ENCODE assay signal across 8 cellular contexts in genomic region chr5:149452007-149452664, GRCh38.
DNase-seq lines count a peak whose midpoint lies in the region; ATAC-seq and TF ChIP-seq lines count a peak whose summit lies in the region.

No MANE protein-coding gene starts in this region.

- WGBS in HUES64: 66% methylated on average over 11 of the region's 11 CpGs

- H3K9me3 Mint-ChIP-seq in brain: no peaks in the 10 kb centered on the region
- H3K9me3 Mint-ChIP-seq in stimulated activated memory B cell treated with anti-CD40 and anti-IgM and Interleukin-4, amounts not matched to agents 10 μg/mL and 1 μg/mL and 100 μg/mL, for 72 hours: no peaks in the 10 kb centered on the region
- H3K9me3 Mint-ChIP-seq in CD4-positive, alpha-beta memory T cell: no peaks in the 10 kb centered on the region

- H3K36me3 Mint-ChIP-seq in brain: no peaks in the 10 kb centered on the region
- H3K36me3 Mint-ChIP-seq in stimulated activated memory B cell treated with anti-CD40 and anti-IgM and Interleukin-4, amounts not matched to agents 10 μg/mL and 1 μg/mL and 100 μg/mL, for 72 hours: no peaks in the 10 kb centered on the region
- H3K36me3 Mint-ChIP-seq in CD4-positive, alpha-beta memory T cell: no peaks in the 10 kb centered on the region

- no peak for TF ChIP-seq CTCF in brain (conservative IDR thresholded peaks at IDR 0.05)

- H3K27ac ChIP-seq in HUES64 (ENCODE audit: low read depth, low read length) (peak overlapping the region; percentile 25), layer of hippocampus (ENCODE audit: low read depth, low read length) (peak overlapping the region; percentile 63), subcutaneous abdominal adipose tissue (ENCODE audit: low read depth, low read length) (peak overlapping the region; percentile 86)
- H3K27ac ChIP-seq in CD4-positive, alpha-beta memory T cell (ENCODE audit: low read depth, low read length): no peak overlapping the region

- no peak for DNase-seq in SHP77 treated with DMSO at 0.1 percent for 48 hours (lab: John Stamatoyannopoulos, UW)
- no peak for DNase-seq in CD4-positive, alpha-beta memory T cell

- no peaks in the 10 kb centered on the region for H3K9me3 ChIP-seq in HUES64 (ENCODE audit: insufficient read depth, low read depth, low read length)
- H3K9me3 ChIP-seq in subcutaneous abdominal adipose tissue (ENCODE audit: control insufficient read depth in 5 of 5, low read length in 5 of 5): no peaks in the 10 kb centered on the region
- no peaks in the 10 kb centered on the region for H3K9me3 ChIP-seq in CD4-positive, alpha-beta memory T cell (ENCODE audit: control insufficient read depth in 1 of 2, low read length in 2 of 2)

- H3K27me3 ChIP-seq in HUES64 (ENCODE audit: insufficient read depth, low read length): no peaks in the 10 kb centered on the region
- no peaks in the 10 kb centered on the region for H3K27me3 ChIP-seq in layer of hippocampus (ENCODE audit: control insufficient read depth, insufficient read depth, low read length)
- no peaks in the 10 kb centered on the region for H3K27me3 ChIP-seq in subcutaneous abdominal adipose tissue (ENCODE audit: control insufficient read depth in 5 of 5, insufficient read depth in 4 of 5, low read length in 5 of 5)
- H3K27me3 ChIP-seq in CD4-positive, alpha-beta memory T cell (ENCODE audit: insufficient read depth, low read length): no peaks in the 10 kb centered on the region

- no peak for ATAC-seq in stimulated activated memory B cell treated with anti-CD40 and anti-IgM and Interleukin-4, amounts not matched to agents 10 μg/mL and 1 μg/mL and 100 μg/mL, for 72 hours
- no peak for ATAC-seq in GM19351 (IDR thresholded peaks at IDR 0.05; ENCODE audit: unreplicated experiment)

- H3K4me3 Mint-ChIP-seq in brain: no peak overlapping the region
- H3K4me3 Mint-ChIP-seq in stimulated activated memory B cell treated with anti-CD40 and anti-IgM and Interleukin-4, amounts not matched to agents 10 μg/mL and 1 μg/mL and 100 μg/mL, for 72 hours: no peak overlapping the region
- H3K4me3 Mint-ChIP-seq in CD4-positive, alpha-beta memory T cell: no peak overlapping the region

- peaks cover 19% of the 10 kb centered on the region for H3K4me1 ChIP-seq in HUES64 (ENCODE audit: insufficient read depth, low read length)
- H3K4me1 ChIP-seq in subcutaneous abdominal adipose tissue (ENCODE audit: control insufficient read depth in 5 of 5, insufficient read depth in 5 of 5, low read length in 5 of 5): peaks cover 21 to 85% (median 65%) of the 10 kb centered on the region in 5 donors
- H3K4me1 ChIP-seq in CD4-positive, alpha-beta memory T cell (ENCODE audit: insufficient read depth, low read length): no peaks in the 10 kb centered on the region

- H3K36me3 ChIP-seq in HUES64 (ENCODE audit: insufficient read depth, low read length) (no peaks in the 10 kb centered on the region), subcutaneous abdominal adipose tissue (ENCODE audit: control insufficient read depth in 5 of 5, insufficient read depth in 5 of 5, low read length in 5 of 5) (no peaks in the 10 kb centered on the region)
- H3K36me3 ChIP-seq in CD4-positive, alpha-beta memory T cell (ENCODE audit: insufficient read depth, low read length): no peaks in the 10 kb centered on the region

- peaks cover 60% of the 10 kb centered on the region for H3K4me1 Mint-ChIP-seq in brain
- no peaks in the 10 kb centered on the region for H3K4me1 Mint-ChIP-seq in stimulated activated memory B cell treated with anti-CD40 and anti-IgM and Interleukin-4, amounts not matched to agents 10 μg/mL and 1 μg/mL and 100 μg/mL, for 72 hours
- peaks cover 0 to 4% (median 0%) of the 10 kb centered on the region in 4 donors for H3K4me1 Mint-ChIP-seq in CD4-positive, alpha-beta memory T cell

- peak overlapping the region in 3 of 5 experiments; percentile 89 to 93 (median 90) for H3K27ac Mint-ChIP-seq in brain
- no peak overlapping the region for H3K27ac Mint-ChIP-seq in stimulated activated memory B cell treated with anti-CD40 and anti-IgM and Interleukin-4, amounts not matched to agents 10 μg/mL and 1 μg/mL and 100 μg/mL, for 72 hours
- H3K27ac Mint-ChIP-seq in CD4-positive, alpha-beta memory T cell: no peak overlapping the region

- H3K9ac ChIP-seq in HUES64 (ENCODE audit: low read depth, low read length): no peak overlapping the region
- H3K9ac ChIP-seq in subcutaneous abdominal adipose tissue (ENCODE audit: low read length in 5 of 5): peak overlapping the region in 4 of 5 donors; percentile 0 to 36 (median 22)

- H3K4me3 ChIP-seq in HUES64 (ENCODE audit: low read length): no peak overlapping the region
- peak overlapping the region in 1 of 5 donors; percentile 25 for H3K4me3 ChIP-seq in subcutaneous abdominal adipose tissue (ENCODE audit: low read depth in 1 of 5, low read length in 5 of 5)
- H3K4me3 ChIP-seq in CD4-positive, alpha-beta memory T cell (ENCODE audit: low read length in 2 of 2): no peak overlapping the region

- POLR2A ChIA-PET in CD4-positive, alpha-beta memory T cell (lab: Charles Lee; ENCODE audit: partially characterized antibody): no interaction called here

- intact Hi-C loops in CD4-positive, alpha-beta memory T cell (cut with micrococcal nuclease): no loop called here

- no peaks in the 10 kb centered on the region for H3K27me3 Mint-ChIP-seq in brain
- no peaks in the 10 kb centered on the region for H3K27me3 Mint-ChIP-seq in stimulated activated memory B cell treated with anti-CD40 and anti-IgM and Interleukin-4, amounts not matched to agents 10 μg/mL and 1 μg/mL and 100 μg/mL, for 72 hours
- H3K27me3 Mint-ChIP-seq in CD4-positive, alpha-beta memory T cell: no peaks in the 10 kb centered on the region

- CTCF ChIA-PET in CD4-positive, alpha-beta memory T cell (lab: Charles Lee; ENCODE audit: partially characterized antibody): interaction anchor here (1.4 to 2.8 kb wide), 2 partner anchors 10 to 34 kb away, joined by 3 to 14 read pairs; no protein-coding TSS in a partner anchor

Comparison
In these comparisons a context has a peak if more than half of its experiments do, and no peak if none do; other contexts are left out.
1. H3K27ac Mint-ChIP-seq: peak in brain (3 of 5); none in stimulated activated memory B cell treated with anti-CD40 and anti-IgM and Interleukin-4, amounts not matched to agents 10 μg/mL and 1 μg/mL and 100 μg/mL, for 72 hours (single experiment) and CD4-positive, alpha-beta memory T cell (0 of 7).